In the genomic region with DNA sequence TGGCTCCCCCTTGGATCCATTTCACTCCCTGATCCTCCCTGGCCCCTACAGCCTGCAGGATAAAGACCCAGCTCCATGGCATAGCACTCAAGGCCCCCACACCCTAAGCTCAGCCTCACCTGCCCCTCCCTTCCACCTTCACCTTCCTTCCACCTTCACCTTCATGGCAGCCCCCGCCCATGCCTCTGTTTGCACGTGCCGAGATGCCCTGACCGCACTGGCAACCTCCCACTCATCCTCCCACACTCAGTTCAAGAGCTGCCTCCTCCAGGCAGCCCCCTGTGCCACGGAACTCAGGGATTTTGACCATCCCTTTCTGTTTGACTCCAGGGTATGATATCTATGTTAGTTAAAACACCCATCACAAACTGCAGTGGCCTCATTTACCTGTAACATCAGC, we compare ENCODE assay signal across 21 cellular contexts.
"Had no signal": no experiment of that assay in that cellular context is flagged by ENCODE, and none has a peak within 500 bp of the region (broad histone marks: within the 10 kb centered on the region; RNA-seq: fewer than 3 reads in every experiment).

No MANE protein-coding gene starts in this region.

- H3K4me3 Mint-ChIP-seq: brain; T-helper 1 cell treated with Interleukin-12 subunit alpha and Interleukin-12 subunit beta and Interleukin-4 antibody, amounts not matched to agents 30 μg/mL and 1 μg/mL, for 36 hours; WTC11 had no signal

- ATAC-seq: left ventricle myocardium superior; right cardiac atrium; stimulated activated naive CD8-positive, alpha-beta T cell treated with anti-CD3 and anti-CD28 coated beads, Interleukin-15, Interleukin-2, amounts not matched to agents 100 U/mL and 50 U/mL, for 24 hours; WTC11 had no signal

- H3K27ac Mint-ChIP-seq: brain; T-helper 1 cell treated with Interleukin-12 subunit alpha and Interleukin-12 subunit beta and Interleukin-4 antibody, amounts not matched to agents 30 μg/mL and 1 μg/mL, for 36 hours; WTC11 had no signal

- H3K4me1 Mint-ChIP-seq: brain, WTC11 had no signal

- DNase-seq: activated gamma-delta T cell treated with Interleukin-2 at 50 U/mL for 16 hours; activated T-cell treated with anti-CD3 and anti-CD28 coated beads, Interleukin-2, amount 50 U/mL, for 48 hours; amygdala; central memory CD4-positive, alpha-beta T cell; cortex of kidney; effector CD4-positive, alpha-beta T cell; foreskin fibroblast; glutamatergic neuron; hypothalamus; kidney glomerular epithelial cell; left ventricle myocardium superior; mesenchymal stem cell; right cardiac atrium; SIG-M5; stimulated activated CD4-positive, alpha-beta T cell treated with anti-CD3 and anti-CD28 coated beads, Interleukin-15, amount 100 ng/mL, for 24 hours; stimulated activated CD4-positive, alpha-beta T cell treated with anti-CD3 and anti-CD28 coated beads, Interleukin-4, amount 100 ng/mL, for 1 hour; stimulated activated naive CD8-positive, alpha-beta T cell treated with anti-CD3 and anti-CD28 coated beads, Interleukin-15, Interleukin-2, amounts not matched to agents 100 U/mL and 50 U/mL, for 24 hours; trophoblast cell had no signal

- H3K9me3 Mint-ChIP-seq: brain; T-helper 1 cell treated with Interleukin-12 subunit alpha and Interleukin-12 subunit beta and Interleukin-4 antibody, amounts not matched to agents 30 μg/mL and 1 μg/mL, for 36 hours; WTC11 had no signal
